In the genomic region with DNA sequence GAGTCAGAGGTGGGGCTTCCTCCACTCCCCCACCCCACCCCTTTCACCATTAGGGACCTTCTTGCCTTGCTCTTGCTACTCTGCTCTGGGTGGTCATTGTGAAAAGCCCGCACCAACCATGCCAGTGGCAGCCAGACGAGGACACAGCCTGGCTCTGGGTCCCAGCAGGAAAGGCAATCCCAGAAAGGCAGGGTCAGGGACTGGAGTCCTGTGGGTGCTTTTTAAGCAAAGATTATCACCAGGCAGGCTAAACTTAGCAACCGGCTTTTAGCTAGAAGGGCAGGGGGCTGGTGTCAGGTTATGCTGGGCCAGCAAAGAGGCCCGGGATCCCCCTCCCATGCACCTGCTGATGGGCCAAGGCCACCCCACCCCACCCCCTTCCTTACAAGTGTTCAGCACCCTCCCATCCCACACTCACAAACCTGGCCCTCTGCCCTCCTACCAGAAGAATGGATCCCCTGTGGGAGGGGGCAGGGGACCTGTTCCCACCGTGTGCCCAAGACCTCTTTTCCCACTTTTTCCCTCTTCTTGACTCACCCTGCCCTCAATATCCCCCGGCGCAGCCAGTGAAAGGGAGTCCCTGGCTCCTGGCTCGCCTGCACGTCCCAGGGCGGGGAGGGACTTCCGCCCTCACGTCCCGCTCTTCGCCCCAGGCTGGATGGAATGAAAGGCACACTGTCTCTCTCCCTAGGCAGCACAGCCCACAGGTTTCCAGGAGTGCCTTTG, we compare ENCODE assay signal across 8 cellular contexts. TPM values are rescaled to one million over a fixed set of nuclear protein-coding genes. Genes with fewer than 3 reads are reported as not detected.
DNase-seq lines count a peak whose midpoint lies in the region; ATAC-seq and TF ChIP-seq lines count a peak whose summit lies in the region.

No MANE protein-coding gene starts in this region.

- intact Hi-C loops in activated CD4-positive, alpha-beta memory T cell treated with anti-CD3 and anti-CD28 coated beads for 36 hours (cut with micrococcal nuclease) = loop anchor here (1.0 to 2.0 kb wide), 2 partner anchors 42 to 63 kb away; a partner anchor contains a TSS

- ATAC-seq in HG02571 (IDR thresholded peaks at IDR 0.05; ENCODE audit: unreplicated experiment) = peak; percentile 8

- TF ChIP-seq CTCF in suprapubic skin (IDR thresholded peaks at IDR 0.05) = no peak

- peaks cover 38% of the 10 kb centered on the region for H3K4me1 Mint-ChIP-seq in activated CD4-positive, alpha-beta memory T cell treated with anti-CD3 and anti-CD28 coated beads for 36 hours (ENCODE audit: low read depth)

- peak overlapping the region; percentile 96 for H3K4me3 Mint-ChIP-seq in activated CD4-positive, alpha-beta memory T cell treated with anti-CD3 and anti-CD28 coated beads for 36 hours

- H3K27ac ChIP-seq in suprapubic skin = peak overlapping the region; percentile 98

- H3K27me3 Mint-ChIP-seq in activated CD4-positive, alpha-beta memory T cell treated with anti-CD3 and anti-CD28 coated beads for 36 hours = no peaks in the 10 kb centered on the region

- no peaks in the 10 kb centered on the region for H3K27me3 ChIP-seq in suprapubic skin

- peak overlapping the region; percentile 96 for H3K4me3 ChIP-seq in suprapubic skin

- no peaks in the 10 kb centered on the region for H3K9me3 ChIP-seq in suprapubic skin

- H3K4me1 ChIP-seq in suprapubic skin = peaks cover 53% of the 10 kb centered on the region

- peak overlapping the region; percentile 100 for H3K27ac Mint-ChIP-seq in activated CD4-positive, alpha-beta memory T cell treated with anti-CD3 and anti-CD28 coated beads for 36 hours

- H3K36me3 ChIP-seq in suprapubic skin = peaks cover 58% of the 10 kb centered on the region

- no peak for TF ChIP-seq EP300 in suprapubic skin (IDR thresholded peaks at IDR 0.05)

- CTCF ChIA-PET in activated CD4-positive, alpha-beta memory T cell treated with anti-CD3 and anti-CD28 coated beads for 36 hours (lab: Charles Lee) = interaction anchor here (1.0 to 1.9 kb wide), 8 partner anchors 21 to 110 kb away, joined by 4 to 12 read pairs (median 8); a partner anchor contains a TSS

- TF ChIP-seq POLR2A in erythroblast (IDR thresholded peaks at IDR 0.05; ENCODE audit: low read length) = peak; percentile 43
- TF ChIP-seq POLR2A in suprapubic skin (IDR thresholded peaks at IDR 0.05) = no peak

- POLR2A ChIA-PET in activated CD4-positive, alpha-beta memory T cell treated with anti-CD3 and anti-CD28 coated beads for 36 hours (lab: Charles Lee) = interaction anchor here (0.6 to 5.8 kb wide), 26 partner anchors 9 to 320 kb away, joined by 3 to 54 read pairs (median 4); a partner anchor contains a TSS

- H3K9me3 Mint-ChIP-seq in activated CD4-positive, alpha-beta memory T cell treated with anti-CD3 and anti-CD28 coated beads for 36 hours = no peaks in the 10 kb centered on the region

- WGBS in suprapubic skin = 4% methylated on average over 14 of the region's 14 CpGs

- peak; percentile 34 for DNase-seq in NK-92 treated with Interleukin-12 subunit alpha and Interleukin-12 subunit beta, amount 100 ng/mL, for 24 hours (lab: John Stamatoyannopoulos, UW)
- no peak for DNase-seq in NK-92 (lab: John Stamatoyannopoulos, UW; ENCODE audit: unreplicated experiment)
- peak; percentile 61 to 65 for DNase-seq in NCI-H1930 (lab: John Stamatoyannopoulos, UW)
- peak; percentile 68 for DNase-seq in activated CD4-positive, alpha-beta memory T cell treated with anti-CD3 and anti-CD28 coated beads for 36 hours
- DNase-seq in erythroblast (lab: John Stamatoyannopoulos, UW) = peak; percentile 70 to 75
- DNase-seq in midbrain (lab: John Stamatoyannopoulos, UW) = peak; percentile 87
- peak in 1 of 2 donors; percentile 85 for DNase-seq in suprapubic skin (ENCODE audit: low spot score in 2 of 2)

- peaks cover 86% of the 10 kb centered on the region for H3K36me3 Mint-ChIP-seq in activated CD4-positive, alpha-beta memory T cell treated with anti-CD3 and anti-CD28 coated beads for 36 hours

RNA-seq across cellular contexts. Expression of a gene that starts 1.2 kb away (rescaled TPM):
- 1,000 to 10,000 TPM; 5,823 to 5,836 TPM for total RNA-seq in activated CD4-positive, alpha-beta memory T cell treated with anti-CD3 and anti-CD28 coated beads for 36 hours
- total RNA-seq in suprapubic skin = 1,000 to 10,000 TPM; 1,442 to 2,828 (median 1,967) TPM

RNA-seq across cellular contexts. Expression of a gene that starts 22.8 kb away (rescaled TPM):
- total RNA-seq in activated CD4-positive, alpha-beta memory T cell treated with anti-CD3 and anti-CD28 coated beads for 36 hours = 10 to 100 TPM; 10.9 to 12.4 TPM
- total RNA-seq in suprapubic skin = 1 to 10 TPM; 1.9 to 5.8 (median 4.3) TPM

RNA-seq across cellular contexts. Expression of a gene that starts 35.0 kb away (rescaled TPM):
- total RNA-seq in activated CD4-positive, alpha-beta memory T cell treated with anti-CD3 and anti-CD28 coated beads for 36 hours = 10 to 100 TPM; 74.9 to 82.2 TPM
- total RNA-seq in suprapubic skin = 10 to 100 TPM; 34.6 to 62.2 (median 42.3) TPM

RNA-seq across cellular contexts. Expression of a gene that starts 39.2 kb away (rescaled TPM):
- 100 to 1,000 TPM; 192 to 196 TPM for total RNA-seq in activated CD4-positive, alpha-beta memory T cell treated with anti-CD3 and anti-CD28 coated beads for 36 hours
- 10 to 100 TPM; 22.6 to 43.2 (median 31.0) TPM for total RNA-seq in suprapubic skin

RNA-seq across cellular contexts. Expression of a gene that starts 40.0 kb away (rescaled TPM):
- total RNA-seq in activated CD4-positive, alpha-beta memory T cell treated with anti-CD3 and anti-CD28 coated beads for 36 hours = 100 to 1,000 TPM; 289 to 312 TPM
- total RNA-seq in suprapubic skin = 10 to 100 TPM; 28.0 to 42.2 (median 37.9) TPM
